ENCODE assay signal across 8 cellular contexts in the genomic region with DNA sequence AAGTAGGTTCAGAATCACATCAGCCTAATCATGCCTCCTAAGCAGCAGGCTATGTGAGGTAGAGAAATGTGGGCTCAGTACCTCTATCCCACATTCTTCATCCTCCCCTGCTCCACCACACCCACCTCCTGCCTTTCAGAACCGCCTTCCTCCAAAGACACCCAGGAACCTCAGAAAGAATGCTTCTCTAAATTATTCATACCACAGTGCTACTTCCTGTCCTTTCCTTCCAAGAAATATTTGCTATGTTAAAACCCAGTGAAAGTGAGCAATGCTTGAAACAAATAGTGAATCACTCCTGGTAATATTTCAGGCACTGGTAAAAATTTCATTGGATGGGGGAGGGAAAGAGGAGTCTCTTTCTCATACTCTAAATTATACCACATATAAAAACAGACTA. TPM values are rescaled to one million over a fixed set of nuclear protein-coding genes. Genes with fewer than 3 reads are reported as not detected.
DNase-seq lines count a peak whose midpoint lies in the region; ATAC-seq and TF ChIP-seq lines count a peak whose summit lies in the region.

No MANE protein-coding gene starts in this region.

- ATAC-seq in CD4-positive, alpha-beta T cell (ENCODE audit: poor library complexity): peak; percentile 32
- peak; percentile 78 to 79 for ATAC-seq in natural killer cell treated with Interleukin-12 subunit alpha and Interleukin-12 subunit beta and Interleukin-15 and Interleukin-18, amount 100 ng/mL, for 72 hours
- ATAC-seq in HG02571 (IDR thresholded peaks at IDR 0.05; ENCODE audit: unreplicated experiment): no peak

- no peaks in the 10 kb centered on the region for H3K9me3 Mint-ChIP-seq in CD4-positive, alpha-beta T cell
- H3K9me3 Mint-ChIP-seq in MCF 10A (ENCODE audit: unreplicated experiment): no peaks in the 10 kb centered on the region
- H3K9me3 Mint-ChIP-seq in natural killer cell treated with Interleukin-12 subunit alpha and Interleukin-12 subunit beta and Interleukin-15 and Interleukin-18, amount 100 ng/mL, for 72 hours: no peaks in the 10 kb centered on the region

- no peaks in the 10 kb centered on the region for H3K27me3 ChIP-seq in CD4-positive, alpha-beta T cell (ENCODE audit: control insufficient read depth, insufficient read depth, low read length)

- DNase-seq in CD4-positive, alpha-beta T cell: no peak
- DNase-seq in NCI-H226 (peak; percentile 84), MCF 10A (ENCODE audit: unreplicated experiment) (peak; percentile 80), NCI-H524 (lab: John Stamatoyannopoulos, UW) (no peak), OCI-M2 (lab: John Stamatoyannopoulos, UW; ENCODE audit: unreplicated experiment) (no peak), NOMO-1 treated with DMSO at 0.1 percent for 48 hours (lab: John Stamatoyannopoulos, UW; ENCODE audit: unreplicated experiment) (no peak)
- DNase-seq in natural killer cell treated with Interleukin-12 subunit alpha and Interleukin-12 subunit beta and Interleukin-15 and Interleukin-18, amount 100 ng/mL, for 72 hours (ENCODE audit: low spot score): no peak

- BruUV-seq in MCF 10A (replicated peaks; lab: Mats Ljungman, UMichigan): no TSS peak

- CTCF ChIA-PET in CD4-positive, alpha-beta T cell (lab: Charles Lee): no interaction called here
- CTCF ChIA-PET in MCF 10A (lab: Yijun Ruan, JAX): interaction anchor here (1.4 to 2.7 kb wide), 2 partner anchors 33 to 228 kb away, joined by 5 to 9 read pairs; no protein-coding TSS in a partner anchor

- peaks cover 39% of the 10 kb centered on the region for H3K4me1 Mint-ChIP-seq in CD4-positive, alpha-beta T cell (ENCODE audit: low read depth)
- H3K4me1 Mint-ChIP-seq in MCF 10A (ENCODE audit: insufficient read depth, unreplicated experiment): peaks cover 34% of the 10 kb centered on the region
- peaks cover 49 to 53% of the 10 kb centered on the region in 2 donors for H3K4me1 Mint-ChIP-seq in natural killer cell treated with Interleukin-12 subunit alpha and Interleukin-12 subunit beta and Interleukin-15 and Interleukin-18, amount 100 ng/mL, for 72 hours (ENCODE audit: low read depth in 2 of 2)

- intact Hi-C loops in CD4-positive, alpha-beta T cell (cut with DNase I, micrococcal nuclease): loop anchor here (2.0 to 10.0 kb wide), 2 partner anchors 23 to 559 kb away; a partner anchor contains a TSS
- intact Hi-C loops in MCF 10A (cut with micrococcal nuclease): loop anchor here (2.0 kb wide), 1 partner anchor 23 kb away; a partner anchor contains a TSS

- H3K4me3 Mint-ChIP-seq in CD4-positive, alpha-beta T cell: peak overlapping the region; percentile 46
- H3K4me3 Mint-ChIP-seq in MCF 10A (ENCODE audit: unreplicated experiment): peak overlapping the region; percentile 54
- peak overlapping the region; percentile 70 for H3K4me3 Mint-ChIP-seq in natural killer cell treated with Interleukin-12 subunit alpha and Interleukin-12 subunit beta and Interleukin-15 and Interleukin-18, amount 100 ng/mL, for 72 hours

- H3K27me3 Mint-ChIP-seq in CD4-positive, alpha-beta T cell: no peaks in the 10 kb centered on the region
- H3K27me3 Mint-ChIP-seq in MCF 10A (ENCODE audit: insufficient read depth, unreplicated experiment): no peaks in the 10 kb centered on the region
- peaks cover 7 to 10% of the 10 kb centered on the region in 2 donors for H3K27me3 Mint-ChIP-seq in natural killer cell treated with Interleukin-12 subunit alpha and Interleukin-12 subunit beta and Interleukin-15 and Interleukin-18, amount 100 ng/mL, for 72 hours

- H3K36me3 Mint-ChIP-seq in CD4-positive, alpha-beta T cell (ENCODE audit: low read depth): no peaks in the 10 kb centered on the region
- no peaks in the 10 kb centered on the region for H3K36me3 Mint-ChIP-seq in MCF 10A (ENCODE audit: insufficient read depth, unreplicated experiment)
- H3K36me3 Mint-ChIP-seq in natural killer cell treated with Interleukin-12 subunit alpha and Interleukin-12 subunit beta and Interleukin-15 and Interleukin-18, amount 100 ng/mL, for 72 hours: no peaks in the 10 kb centered on the region

- H3K27ac Mint-ChIP-seq in CD4-positive, alpha-beta T cell: peak overlapping the region; percentile 37
- H3K27ac Mint-ChIP-seq in MCF 10A (ENCODE audit: low read depth, unreplicated experiment): peak overlapping the region; percentile 95
- H3K27ac Mint-ChIP-seq in natural killer cell treated with Interleukin-12 subunit alpha and Interleukin-12 subunit beta and Interleukin-15 and Interleukin-18, amount 100 ng/mL, for 72 hours: peak overlapping the region; percentile 27 to 87

- H3K9me3 ChIP-seq in CD4-positive, alpha-beta T cell (ENCODE audit: control insufficient read depth, low read length): no peaks in the 10 kb centered on the region

- POLR2A ChIA-PET in CD4-positive, alpha-beta T cell (lab: Charles Lee): interaction anchor here (0.8 to 7.8 kb wide), 4 partner anchors 9 to 28 kb away, joined by 3 to 62 read pairs (median 8); a partner anchor contains a TSS
- POLR2A ChIA-PET in MCF 10A (lab: Yijun Ruan, JAX): interaction anchor here (0.7 to 3.7 kb wide), 6 partner anchors 21 to 228 kb away, joined by 3 to 44 read pairs (median 4); a partner anchor contains a TSS

- no peak for TF ChIP-seq CTCF in CD4-positive, alpha-beta T cell (IDR thresholded peaks at IDR 0.05)
- no peak for TF ChIP-seq CTCF in MCF 10A (IDR thresholded peaks at IDR 0.05; ENCODE audit: unreplicated experiment)

- no peak overlapping the region for H3K27ac ChIP-seq in CD4-positive, alpha-beta T cell (ENCODE audit: low read depth, low read length)

RNA-seq across cellular contexts. Expression of a gene that starts 24.0 kb away (rescaled TPM):
- total RNA-seq in CD4-positive, alpha-beta T cell: 10 to 100 TPM; 62.5 to 67.1 TPM
- total RNA-seq in MCF 10A (2022): 54.6 and 71.3 TPM in 2 replicates
- 100 to 1,000 TPM in 1 of 2 donors, 10 to 100 TPM in 1; 96.8 to 125 TPM for total RNA-seq in natural killer cell treated with Interleukin-12 subunit alpha and Interleukin-12 subunit beta and Interleukin-15 and Interleukin-18, amount 100 ng/mL, for 72 hours

Comparison
In these comparisons a context has a peak if more than half of its experiments do, and no peak if none do; other contexts are left out.
1. DNase-seq: peak in NCI-H226 (single experiment) and MCF 10A (single experiment); none in CD4-positive, alpha-beta T cell (0 of 10), natural killer cell treated with Interleukin-12 subunit alpha and Interleukin-12 subunit beta and Interleukin-15 and Interleukin-18, amount 100 ng/mL, for 72 hours (single experiment), NCI-H524 (0 of 2), OCI-M2 (single experiment) and NOMO-1 treated with DMSO at 0.1 percent for 48 hours (single experiment).
2. H3K27ac Mint-ChIP-seq: peak in every context shown above with its lines; median percentile 95 in MCF 10A; 57 in natural killer cell treated with Interleukin-12 subunit alpha and Interleukin-12 subunit beta and Interleukin-15 and Interleukin-18, amount 100 ng/mL, for 72 hours; 37 in CD4-positive, alpha-beta T cell.
3. Peak in every context shown above with its lines, with median percentiles within 50 percentile points of each other: H3K4me3 Mint-ChIP-seq.